Comparison of ENCODE assay signal across 8 cellular contexts in the genomic region with DNA sequence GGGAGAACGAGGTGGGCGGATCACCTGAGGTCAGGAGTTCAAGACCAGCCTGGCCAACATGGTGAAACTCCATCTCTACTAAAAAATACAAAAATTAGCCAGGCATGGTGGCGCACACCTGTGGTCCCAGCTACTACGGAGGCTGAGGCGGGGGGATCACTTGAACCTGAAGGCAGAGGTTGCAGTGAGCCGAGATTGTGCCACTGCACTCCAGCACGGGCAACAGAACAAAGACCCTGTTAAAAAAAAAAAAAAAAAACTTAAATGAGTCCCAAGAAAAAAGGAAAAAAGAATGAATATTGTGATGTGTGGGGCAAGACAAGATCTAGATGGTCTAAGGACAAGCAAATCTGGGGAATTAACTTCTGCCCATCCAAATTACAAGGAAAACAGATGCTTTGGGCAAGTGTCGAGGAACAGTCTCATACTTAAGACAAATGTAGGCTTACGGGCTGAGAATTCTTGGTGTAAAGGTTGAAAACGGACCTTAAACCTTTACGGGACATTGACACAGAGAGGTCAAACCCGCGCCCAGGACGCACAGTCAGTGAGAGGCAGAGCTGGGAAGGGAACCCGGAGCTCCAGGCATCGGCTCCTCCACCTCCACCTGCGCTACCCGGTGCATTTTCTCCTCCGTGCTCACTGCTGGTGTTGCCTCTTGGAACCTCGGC. TPM values are rescaled to one million over a fixed set of nuclear protein-coding genes. Genes with fewer than 3 reads are reported as not detected.
DNase-seq lines count a peak whose midpoint lies in the region; ATAC-seq and TF ChIP-seq lines count a peak whose summit lies in the region.

No MANE protein-coding gene starts in this region.

- whole genome bisulfite sequencing in mesodermal cell (ENCODE audit: insufficient coverage in 2 of 2), 2 experiments: 35 to 40% methylated on average over 14 to 17 of the region's 20 CpGs

- ATAC-seq in GM19328 (IDR thresholded peaks at IDR 0.05; ENCODE audit: unreplicated experiment) (peak; percentile 10), HG03439 (IDR thresholded peaks at IDR 0.05; ENCODE audit: unreplicated experiment) (peak; percentile 20)

- H3K9me3 Mint-ChIP-seq in brain: no peaks in the 10 kb centered on the region

- no peak overlapping the region for H3K27ac ChIP-seq in mesodermal cell (ENCODE audit: low read depth, low read length, severe bottlenecking)

- intact Hi-C loops in posterior vena cava (cut with DNase I): no loop called here

- H3K4me1 ChIP-seq in mesodermal cell (ENCODE audit: control insufficient read depth, insufficient read depth, low read length, poor library complexity, severe bottlenecking): peaks cover 5% of the 10 kb centered on the region

- peaks cover 5% of the 10 kb centered on the region for H3K36me3 Mint-ChIP-seq in brain

- H3K4me3 Mint-ChIP-seq in brain: peak overlapping the region; percentile 86 to 91 (median 89)

- no peaks in the 10 kb centered on the region for H3K9me3 ChIP-seq in mesodermal cell (ENCODE audit: control insufficient read depth, low read length)

- DNase-seq in NCI-H82 (lab: John Stamatoyannopoulos, UW): no peak
- DNase-seq in posterior vena cava (ENCODE audit: low spot score): no peak
- no peak for DNase-seq in NCI-H2107 (lab: John Stamatoyannopoulos, UW)
- no peak for DNase-seq in H4 (ENCODE audit: low spot score)

- peaks cover 10% of the 10 kb centered on the region for H3K27me3 Mint-ChIP-seq in brain

- H3K27ac Mint-ChIP-seq in brain: peak overlapping the region in 3 of 5 experiments; percentile 72 to 87 (median 74)

- H3K4me1 Mint-ChIP-seq in brain: peaks cover 31% of the 10 kb centered on the region

- TF ChIP-seq CTCF in brain (conservative IDR thresholded peaks at IDR 0.05): no peak

- H3K4me3 ChIP-seq in mesodermal cell (ENCODE audit: extremely low read depth, insufficient read depth, low read length, poor library complexity, severe bottlenecking): peak overlapping the region; percentile 75

- peaks cover 15% of the 10 kb centered on the region for H3K36me3 ChIP-seq in mesodermal cell (ENCODE audit: control insufficient read depth, insufficient read depth, low read length)

RNA-seq across cellular contexts. Expression of gene ZNF324, which starts 0.7 kb away (rescaled TPM):
- polyA plus RNA-seq in brain (ENCODE audit: insufficient read depth, low read depth, low replicate concordance): 8.5 TPM
- polyA plus RNA-seq in mesodermal cell (2013, experiment 1 of 2): 5.1 TPM
- 4.4 TPM for polyA plus RNA-seq in mesodermal cell (2013, experiment 2 of 2)
- total RNA-seq in posterior vena cava: 1 to 10 TPM; 7.0 to 7.8 TPM
- 7.1 and 10.1 TPM in 2 replicates for total RNA-seq in H4 (2014; rRNA removed; shearing (Covaris generic))

RNA-seq across cellular contexts. Expression of gene ZNF446, which starts 9.9 kb away (rescaled TPM):
- polyA plus RNA-seq in brain (ENCODE audit: insufficient read depth, low read depth, low replicate concordance): 13.5 TPM
- polyA plus RNA-seq in mesodermal cell (2013, experiment 1 of 2): 9.1 TPM
- polyA plus RNA-seq in mesodermal cell (2013, experiment 2 of 2): 8.2 TPM
- 1 to 10 TPM; 4.8 to 6.0 TPM for total RNA-seq in posterior vena cava
- total RNA-seq in H4 (2014; rRNA removed; shearing (Covaris generic)): 9.8 and 14.7 TPM in 2 replicates

RNA-seq across cellular contexts. Expression of gene ZNF324B, which starts 14.8 kb away (rescaled TPM):
- polyA plus RNA-seq in brain (ENCODE audit: insufficient read depth, low read depth, low replicate concordance): 5.3 TPM
- polyA plus RNA-seq in mesodermal cell (2013, experiment 1 of 2): 2.2 TPM
- polyA plus RNA-seq in mesodermal cell (2013, experiment 2 of 2): 1.5 TPM
- 1 to 10 TPM; 5.1 to 5.4 TPM for total RNA-seq in posterior vena cava
- 3.3 and 6.7 TPM in 2 replicates for total RNA-seq in H4 (2014; rRNA removed; shearing (Covaris generic))

RNA-seq across cellular contexts. Expression of gene ZNF132, which starts 26.3 kb away (rescaled TPM):
- 2.5 TPM for polyA plus RNA-seq in brain (ENCODE audit: insufficient read depth, low read depth, low replicate concordance)
- 1.6 TPM for polyA plus RNA-seq in mesodermal cell (2013, experiment 1 of 2)
- polyA plus RNA-seq in mesodermal cell (2013, experiment 2 of 2): 1.7 TPM
- total RNA-seq in posterior vena cava: 1 to 10 TPM; 2.9 to 3.8 TPM
- 4.0 and 6.4 TPM in 2 replicates for total RNA-seq in H4 (2014; rRNA removed; shearing (Covaris generic))

RNA-seq across cellular contexts. Expression of gene SLC27A5, which starts 45.6 kb away (rescaled TPM):
- polyA plus RNA-seq in brain (ENCODE audit: insufficient read depth, low read depth, low replicate concordance): 30.5 TPM
- 8.0 TPM for polyA plus RNA-seq in mesodermal cell (2013, experiment 1 of 2)
- polyA plus RNA-seq in mesodermal cell (2013, experiment 2 of 2): 4.6 TPM
- 1 to 10 TPM; 7.6 to 7.9 TPM for total RNA-seq in posterior vena cava
- 18.1 and 19.7 TPM in 2 replicates for total RNA-seq in H4 (2014; rRNA removed; shearing (Covaris generic))
